Comparison of ENCODE assay signal across 8 cellular contexts in the genomic region with DNA sequence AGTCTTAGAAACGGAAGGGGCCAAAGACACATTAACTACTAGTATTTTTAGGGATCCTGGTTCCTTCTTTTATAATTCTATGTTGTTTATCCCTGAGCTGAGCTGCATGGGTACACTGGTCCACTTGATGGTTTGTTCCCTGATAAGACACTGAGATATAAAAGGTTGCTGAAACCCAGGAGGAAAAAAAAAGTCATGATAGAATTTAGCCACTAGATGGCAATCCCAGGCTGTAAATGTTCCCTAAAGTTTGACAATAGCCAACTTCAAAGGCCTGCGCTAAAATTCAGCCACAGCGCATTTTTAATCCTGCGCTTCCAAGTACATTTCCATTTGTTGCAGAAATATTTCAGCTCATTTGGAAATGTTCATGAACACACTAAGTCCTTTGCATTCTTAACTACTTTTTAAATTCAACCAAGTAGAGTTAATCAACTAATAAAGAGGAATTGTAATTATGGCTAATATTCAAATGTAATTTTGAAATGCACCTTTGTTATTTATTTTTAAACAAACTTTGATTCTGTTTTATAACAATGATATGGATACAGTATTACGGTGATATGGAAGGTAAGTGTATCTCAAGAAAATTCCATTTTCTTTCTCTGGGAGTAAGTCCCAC.
DNase-seq lines count a peak whose midpoint lies in the region; ATAC-seq and TF ChIP-seq lines count a peak whose summit lies in the region.

No MANE protein-coding gene starts in this region.

- peak; percentile 50 for TF ChIP-seq CTCF in GM12874 (IDR thresholded peaks at IDR 0.05; ENCODE audit: insufficient read depth, low read depth, low read length)
- peak; percentile 56 for TF ChIP-seq CTCF in LNCaP clone FGC (IDR thresholded peaks at IDR 0.05; ENCODE audit: control insufficient read depth, extremely low read depth, insufficient read depth)

- H3K4me3 ChIP-seq in LNCaP clone FGC (ENCODE audit: low read depth, low read length), result no peak overlapping the region

- in situ Hi-C loops in ACHN (cut with HindIII; ENCODE audit: low pct_ligation_motif_present, low pct_unique_long_range_greater_than_20kb, low sequenced_read_pairs), result no loop called here

- ATAC-seq in sciatic nerve, result peak; percentile 53

- DNase-seq in ACHN, result peak; percentile 49
- DNase-seq in LNCaP clone FGC (ENCODE audit: low read depth), result peak; percentile 18
- DNase-seq in SW480 (ENCODE audit: low spot score), result peak; percentile 68
- DNase-seq in glomerular endothelial cell (ENCODE audit: extremely low read depth, low read depth, low spot score), result peak; percentile 52
- no peak for DNase-seq in sciatic nerve (ENCODE audit: low spot score)
- DNase-seq in GOT3 (lab: John Stamatoyannopoulos, UW), result no peak
- DNase-seq in NK-92 (lab: John Stamatoyannopoulos, UW; ENCODE audit: unreplicated experiment), result no peak

- intact Hi-C loops in sciatic nerve (cut with DNase I), result no loop called here

Comparison
In these comparisons a context has a peak if more than half of its experiments do, and no peak if none do; other contexts are left out.
1. DNase-seq: peak in ACHN (single experiment), LNCaP clone FGC (single experiment), SW480 (single experiment) and glomerular endothelial cell (single experiment); none in sciatic nerve (single experiment), GOT3 (single experiment) and NK-92 (single experiment).